22 cellular contexts compared by ENCODE assay signal in the genomic region with DNA sequence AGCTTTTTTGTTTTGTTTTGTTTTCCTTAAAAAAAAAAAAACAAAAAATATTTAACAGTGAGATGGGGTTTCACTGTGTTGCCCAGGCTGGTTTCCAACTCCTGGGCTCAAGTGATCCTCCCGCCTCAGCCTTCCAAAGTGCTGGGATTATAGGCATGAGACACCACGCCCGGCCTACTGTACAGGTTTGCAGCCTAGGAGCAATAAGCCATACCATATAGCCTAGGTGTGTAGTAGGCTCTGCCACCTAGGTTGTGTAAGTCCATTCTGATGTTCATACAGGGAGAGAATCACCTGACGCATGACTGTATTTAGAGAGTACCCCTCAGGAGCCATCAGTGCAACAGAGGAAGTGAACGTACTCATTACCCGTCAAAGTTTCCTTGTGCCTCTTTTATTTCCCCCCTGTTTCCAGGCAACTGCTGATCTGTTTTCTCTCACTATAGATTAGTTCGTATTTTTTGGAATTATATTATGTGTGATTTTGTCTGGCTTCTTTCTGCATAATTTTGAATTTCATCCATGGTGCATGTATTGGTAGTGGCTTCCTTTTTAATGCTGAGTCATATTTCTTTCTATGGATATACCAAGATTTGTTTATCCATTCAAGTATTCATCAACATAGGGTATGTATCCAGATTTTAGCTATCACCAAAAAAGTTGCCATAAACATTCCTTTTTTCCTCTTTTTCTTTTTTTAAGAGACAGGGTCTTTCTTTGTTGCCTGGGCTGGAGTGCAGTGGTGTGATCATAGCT. TPM values are rescaled to one million over a fixed set of nuclear protein-coding genes. Genes with fewer than 3 reads are reported as not detected.
DNase-seq lines count a peak whose midpoint lies in the region; ATAC-seq, FAIRE-seq and TF ChIP-seq lines count a peak whose summit lies in the region.
"Had no signal": no experiment of that assay in that cellular context is flagged by ENCODE, and none has a peak within 500 bp of the region (broad histone marks: within the 10 kb centered on the region; RNA-seq: fewer than 3 reads in every experiment).

No MANE protein-coding gene starts in this region.

- no peak overlapping the region for H2AFZ ChIP-seq in H9 (ENCODE audit: low read length)
- no peak overlapping the region for H2AFZ ChIP-seq in mesenchymal stem cell (ENCODE audit: low read depth, low read length)

- no peaks in the 10 kb centered on the region for H3K79me1 ChIP-seq in H9 (ENCODE audit: insufficient read depth, low read depth, low read length, poor library complexity, severe bottlenecking)
- peaks cover 33% of the 10 kb centered on the region for H3K79me1 ChIP-seq in mesenchymal stem cell (replicated peaks; ENCODE audit: low read length, poor library complexity, severe bottlenecking)

- H2BK5ac ChIP-seq in H9 (ENCODE audit: insufficient read length, low read length) (no peak overlapping the region), mesenchymal stem cell (ENCODE audit: low read depth, low read length, poor library complexity, severe bottlenecking) (no peak overlapping the region)

- H3K36me3 Mint-ChIP-seq in activated naive CD8-positive, alpha-beta T cell treated with anti-CD3 and anti-CD28 coated beads, Interleukin-2, amount 50 U/mL, for 24 hours (ENCODE audit: low read depth) = peaks cover 29% of the 10 kb centered on the region
- H3K36me3 Mint-ChIP-seq in activated naive CD8-positive, alpha-beta T cell treated with anti-CD3 and anti-CD28 coated beads for 36 hours = peaks cover 12% of the 10 kb centered on the region
- H3K36me3 Mint-ChIP-seq in H9 (ENCODE audit: insufficient read depth in 1 of 3, low read depth in 3 of 3) = peaks cover 8 to 33% (median 23%) of the 10 kb centered on the region in 3 experiments

- FAIRE-seq in small intestine (lab: Jason Lieb, UNC) (no peak), urothelium cell line (lab: Jason Lieb, UNC) (no peak)
- FAIRE-seq: GM12892, GM19239 had no signal

- no peak overlapping the region for H2BK120ac ChIP-seq in H9 (ENCODE audit: low read depth, low read length, poor library complexity, severe bottlenecking)
- H2BK120ac ChIP-seq in mesenchymal stem cell (ENCODE audit: low read depth, low read length) = no peak overlapping the region

- H3K27ac ChIP-seq in H9 (ENCODE audit: insufficient read length, low read depth, low read length) = no peak overlapping the region
- H3K27ac ChIP-seq in small intestine (ENCODE audit: low read depth in 1 of 2, low read length in 1 of 2) = no peak overlapping the region
- H3K27ac ChIP-seq in mesenchymal stem cell (ENCODE audit: low read length, poor library complexity, severe bottlenecking) = no peak overlapping the region
- H3K27ac ChIP-seq: Peyer's patch had no signal

- H3K4ac ChIP-seq in H9 (ENCODE audit: low read depth, low read length) = no peak overlapping the region
- H3K4ac ChIP-seq in mesenchymal stem cell (ENCODE audit: low read depth in 1 of 2, low read length in 2 of 2) = no peak overlapping the region

- no peak overlapping the region for H3K23ac ChIP-seq in H9 (ENCODE audit: insufficient read length, low read depth, low read length)
- no peak overlapping the region for H3K23ac ChIP-seq in mesenchymal stem cell (ENCODE audit: low read length in 2 of 2)

- no peak overlapping the region for H3K9ac ChIP-seq in H9 (ENCODE audit: extremely low read depth, insufficient read length, low read length)
- no peak overlapping the region for H3K9ac ChIP-seq in mesenchymal stem cell (ENCODE audit: low read length)
- H3K9ac ChIP-seq: BLaER1 treated with 17β-estradiol and CSF1 and Interleukin-3, amounts not matched to agents 10 nM and 100 nM had no signal

- H3K4me1 ChIP-seq in H9 (ENCODE audit: insufficient read depth, low read length) (no peaks in the 10 kb centered on the region), small intestine (ENCODE audit: control insufficient read depth in 2 of 2, insufficient read depth in 1 of 2, low read depth in 1 of 2, low read length in 1 of 2) (no peaks in the 10 kb centered on the region), mesenchymal stem cell (ENCODE audit: control insufficient read depth, insufficient read depth, low read depth, low read length) (no peaks in the 10 kb centered on the region)
- H3K4me1 ChIP-seq: Peyer's patch had no signal

- H4K91ac ChIP-seq in H9 (ENCODE audit: insufficient read length, low read depth, low read length) (no peak overlapping the region), mesenchymal stem cell (ENCODE audit: low read length) (no peak overlapping the region)

- no peak overlapping the region for H2BK20ac ChIP-seq in H9 (ENCODE audit: low read depth, low read length, poor library complexity, severe bottlenecking)

- H3K27me3 Mint-ChIP-seq in activated naive CD8-positive, alpha-beta T cell treated with anti-CD3 and anti-CD28 coated beads, Interleukin-2, amount 50 U/mL, for 24 hours = no peaks in the 10 kb centered on the region
- H3K27me3 Mint-ChIP-seq in activated naive CD8-positive, alpha-beta T cell treated with anti-CD3 and anti-CD28 coated beads for 36 hours = no peaks in the 10 kb centered on the region
- no peaks in the 10 kb centered on the region for H3K27me3 Mint-ChIP-seq in H9 (ENCODE audit: low read depth)
- H3K27me3 Mint-ChIP-seq: CD8-positive, alpha-beta memory T cell had no signal

- no peak overlapping the region for H3T11ph ChIP-seq in H9 (ENCODE audit: low read length)

- peaks cover under 1% of the 10 kb centered on the region for H3K4me1 Mint-ChIP-seq in activated naive CD8-positive, alpha-beta T cell treated with anti-CD3 and anti-CD28 coated beads, Interleukin-2, amount 50 U/mL, for 24 hours
- peaks cover 1% of the 10 kb centered on the region for H3K4me1 Mint-ChIP-seq in activated naive CD8-positive, alpha-beta T cell treated with anti-CD3 and anti-CD28 coated beads for 36 hours
- H3K4me1 Mint-ChIP-seq in H9 = no peaks in the 10 kb centered on the region

- H3K27me3 ChIP-seq in H9 (ENCODE audit: insufficient read depth, low read length) = no peaks in the 10 kb centered on the region
- no peaks in the 10 kb centered on the region for H3K27me3 ChIP-seq in small intestine (ENCODE audit: control insufficient read depth in 2 of 2, insufficient read depth in 2 of 2, low read length in 2 of 2)
- H3K27me3 ChIP-seq in mesenchymal stem cell (ENCODE audit: control insufficient read depth in 1 of 2, insufficient read depth in 1 of 2, low read length in 2 of 2) = no peaks in the 10 kb centered on the region
- H3K27me3 ChIP-seq: BLaER1 treated with 17β-estradiol and CSF1 and Interleukin-3, amounts not matched to agents 10 nM and 100 nM; Peyer's patch had no signal

- no peak for DNase-seq in activated naive CD8-positive, alpha-beta T cell treated with anti-CD3 and anti-CD28 coated beads, Interleukin-2, amount 50 U/mL, for 24 hours
- DNase-seq in activated naive CD8-positive, alpha-beta T cell treated with anti-CD3 and anti-CD28 coated beads for 36 hours = no peak
- DNase-seq in H9 (no peak), dermis blood vessel endothelial cell (peak; percentile 17), small intestine (peak; percentile 9), mesenchymal stem cell (no peak), urothelium cell line (ENCODE audit: low spot score) (no peak)
- DNase-seq: Calu3; CD8-positive, alpha-beta memory T cell; Kasumi-1; NCI-H1694; NCI-H2081; NCI-H2171; NCI-H345; NCI-H524; NCI-H774; NK-92 treated with Interleukin-12 subunit alpha and Interleukin-12 subunit beta, amount 100 ng/mL, for 24 hours; Peyer's patch had no signal

- no peaks in the 10 kb centered on the region for H3K23me2 ChIP-seq in H9 (ENCODE audit: insufficient read length, low read depth, low read length, poor library complexity, severe bottlenecking)

- H3K79me2 ChIP-seq in H9 (ENCODE audit: insufficient read depth, low read length) = 0 out of 2 replicates have a peak, but pooled peaks cover 1% of the 10 kb centered on the region

- no peaks in the 10 kb centered on the region for H3K9me3 Mint-ChIP-seq in activated naive CD8-positive, alpha-beta T cell treated with anti-CD3 and anti-CD28 coated beads, Interleukin-2, amount 50 U/mL, for 24 hours
- H3K9me3 Mint-ChIP-seq in activated naive CD8-positive, alpha-beta T cell treated with anti-CD3 and anti-CD28 coated beads for 36 hours = no peaks in the 10 kb centered on the region
- no peaks in the 10 kb centered on the region for H3K9me3 Mint-ChIP-seq in H9
- H3K9me3 Mint-ChIP-seq: CD8-positive, alpha-beta memory T cell had no signal

- H3K4me3 ChIP-seq in small intestine (ENCODE audit: low read depth in 1 of 2, low read length in 2 of 2) = no peak overlapping the region
- H3K4me3 ChIP-seq in mesenchymal stem cell (ENCODE audit: insufficient read depth in 1 of 2, low read depth in 1 of 2, low read length in 2 of 2) = no peak overlapping the region
- H3K4me3 ChIP-seq: BLaER1 treated with 17β-estradiol and CSF1 and Interleukin-3, amounts not matched to agents 10 nM and 100 nM; Peyer's patch had no signal

- H3K14ac ChIP-seq in H9 (ENCODE audit: insufficient read depth, low read length) (no peak overlapping the region), mesenchymal stem cell (ENCODE audit: low read length in 2 of 2) (no peak overlapping the region)

- H2BK12ac ChIP-seq in H9 (ENCODE audit: insufficient read length, low read depth, low read length) = no peak overlapping the region
- H2BK12ac ChIP-seq in mesenchymal stem cell (ENCODE audit: low read length in 2 of 2) = no peak overlapping the region

- no peak overlapping the region for H2AK5ac ChIP-seq in H9 (ENCODE audit: insufficient read length, low read length)
- H2AK5ac ChIP-seq in mesenchymal stem cell (ENCODE audit: low read length, severe bottlenecking) = no peak overlapping the region

- H3K4me2 ChIP-seq in H9 (ENCODE audit: insufficient read depth, insufficient read length, low read length) (no peak overlapping the region), mesenchymal stem cell (ENCODE audit: low read length, poor library complexity, severe bottlenecking) (no peak overlapping the region)
- H3K4me2 ChIP-seq: BLaER1 treated with 17β-estradiol and CSF1 and Interleukin-3, amounts not matched to agents 10 nM and 100 nM had no signal

- no peak for TF ChIP-seq CTCF in H9 (conservative IDR thresholded peaks at IDR 0.05)

- H4K8ac ChIP-seq in H9 (replicated peaks; ENCODE audit: insufficient read length, low read depth, low read length) (no peak overlapping the region), mesenchymal stem cell (ENCODE audit: low read length) (no peak overlapping the region)

- no peak overlapping the region for H3K4me3 Mint-ChIP-seq in activated naive CD8-positive, alpha-beta T cell treated with anti-CD3 and anti-CD28 coated beads, Interleukin-2, amount 50 U/mL, for 24 hours
- no peak overlapping the region for H3K4me3 Mint-ChIP-seq in activated naive CD8-positive, alpha-beta T cell treated with anti-CD3 and anti-CD28 coated beads for 36 hours
- H3K4me3 Mint-ChIP-seq in H9 = no peak overlapping the region
- H3K4me3 Mint-ChIP-seq: CD8-positive, alpha-beta memory T cell had no signal

- H3K36me3 ChIP-seq in small intestine (ENCODE audit: control insufficient read depth in 2 of 2, insufficient read depth in 2 of 2, low read length in 2 of 2) (peaks cover 5 to 9% of the 10 kb centered on the region in 2 donors), mesenchymal stem cell (ENCODE audit: control insufficient read depth in 1 of 2, insufficient read depth in 2 of 2, low read depth in 1 of 2, low read length in 2 of 2) (peaks cover 20 to 64% of the 10 kb centered on the region in 2 experiments)

- H2BK15ac ChIP-seq in H9 (ENCODE audit: low read depth, low read length) (no peak overlapping the region), mesenchymal stem cell (ENCODE audit: low read depth, poor library complexity, severe bottlenecking) (no peak overlapping the region)

- ATAC-seq in activated naive CD8-positive, alpha-beta T cell treated with anti-CD3 and anti-CD28 coated beads, Interleukin-2, amount 50 U/mL, for 24 hours = no peak
- no peak for ATAC-seq in GM18873 (IDR thresholded peaks at IDR 0.05; ENCODE audit: low FRiP score, unreplicated experiment)

- no peak overlapping the region for H4K5ac ChIP-seq in H9 (ENCODE audit: insufficient read length, low read depth, low read length)

- H3K56ac ChIP-seq in H9 (ENCODE audit: insufficient read length, low read depth, low read length) = no peak overlapping the region

- H3K27ac Mint-ChIP-seq in activated naive CD8-positive, alpha-beta T cell treated with anti-CD3 and anti-CD28 coated beads, Interleukin-2, amount 50 U/mL, for 24 hours = peak overlapping the region; percentile 17
- H3K27ac Mint-ChIP-seq in activated naive CD8-positive, alpha-beta T cell treated with anti-CD3 and anti-CD28 coated beads for 36 hours = no peak overlapping the region
- H3K27ac Mint-ChIP-seq in H9 = peak overlapping the region in 2 of 3 experiments; percentile 73 to 86; a peak in 2 of 7 replicates

- no CpG with 5 or more reads among the region's 7 CpGs for WGBS in H9 (ENCODE audit: extremely low coverage, insufficient read length, low lambda C conversion rate)
- 89 to 95% (median 93%) methylated on average over 7 of the region's 7 CpGs for WGBS in small intestine, 3 donors
- WGBS in mesenchymal stem cell = 96% methylated on average over 6 of the region's 7 CpGs

- H3K18ac ChIP-seq in H9 (ENCODE audit: insufficient read length, low read depth, low read length) (no peak overlapping the region), mesenchymal stem cell (ENCODE audit: low read depth in 1 of 2, low read length in 2 of 2) (no peak overlapping the region)

- H4K20me1 ChIP-seq in H9 (ENCODE audit: control insufficient read depth, insufficient read depth, insufficient read length) = no peaks in the 10 kb centered on the region

- H3K9me3 ChIP-seq in H9 (ENCODE audit: control insufficient read depth, low read depth, low read length) = no peaks in the 10 kb centered on the region
- H3K9me3 ChIP-seq in small intestine (ENCODE audit: control insufficient read depth, low read depth) = no peaks in the 10 kb centered on the region
- no peaks in the 10 kb centered on the region for H3K9me3 ChIP-seq in mesenchymal stem cell (ENCODE audit: control insufficient read depth, low read length)
- H3K9me3 ChIP-seq: BLaER1 treated with 17β-estradiol and CSF1 and Interleukin-3, amounts not matched to agents 10 nM and 100 nM; Peyer's patch had no signal

RNA-seq across cellular contexts. Expression of a gene that starts 9.9 kb away (rescaled TPM):
- 10 to 100 TPM; 47.5 to 47.6 TPM for total RNA-seq in activated naive CD8-positive, alpha-beta T cell treated with anti-CD3 and anti-CD28 coated beads for 36 hours
- 37.6 and 43.1 TPM in 2 replicates for total RNA-seq in H9 (2021)
- total RNA-seq in dermis blood vessel endothelial cell = 47.5 and 51.4 TPM in 2 replicates
- 10 to 100 TPM; 17.3 to 29.8 (median 20.1) TPM for polyA plus RNA-seq in small intestine
- polyA plus RNA-seq in mesenchymal stem cell (2013, experiment 1 of 2) = 25.3 TPM
- 26.9 TPM for polyA plus RNA-seq in mesenchymal stem cell (2013, experiment 2 of 2)

Comparison
In these comparisons a context has a peak if more than half of its experiments do, and no peak if none do; other contexts are left out.
1. DNase-seq: peak in dermis blood vessel endothelial cell (single experiment) and small intestine (single experiment); none in activated naive CD8-positive, alpha-beta T cell treated with anti-CD3 and anti-CD28 coated beads, Interleukin-2, amount 50 U/mL, for 24 hours (single experiment), activated naive CD8-positive, alpha-beta T cell treated with anti-CD3 and anti-CD28 coated beads for 36 hours (single experiment), H9 (single experiment), mesenchymal stem cell (single experiment) and urothelium cell line (single experiment).